ENCODE assay signal across 9 cellular contexts in genomic region chr7:82740246-82740848, GRCh38.
A peak's percentile ranks its signal among the peaks of the same experiment; 100 is the strongest.
DNase-seq lines count a peak whose midpoint lies in the region; ATAC-seq and TF ChIP-seq lines count a peak whose summit lies in the region.
"Had no signal": no experiment of that assay in that cellular context is flagged by ENCODE, and none has a peak within 500 bp of the region (broad histone marks: within the 10 kb centered on the region; RNA-seq: fewer than 3 reads in every experiment).

No MANE protein-coding gene starts in this region.

- peak; percentile 77 for TF ChIP-seq CTCF in AG09319 (IDR thresholded peaks at IDR 0.05; ENCODE audit: low read depth, low read length)
- TF ChIP-seq CTCF in GM13976 (IDR thresholded peaks at IDR 0.05; ENCODE audit: borderline replicate concordance, control extremely low read depth, extremely low read depth, insufficient read depth, missing control alignments): peak; percentile 32
- peak; percentile 63 for TF ChIP-seq CTCF in WERI-Rb-1 (IDR thresholded peaks at IDR 0.05; ENCODE audit: low read depth, low read length)

- no peaks in the 10 kb centered on the region for H3K36me3 ChIP-seq in WERI-Rb-1
- H3K36me3 ChIP-seq: upper lobe of left lung had no signal

- ATAC-seq in HG02623 (IDR thresholded peaks at IDR 0.05; ENCODE audit: unreplicated experiment) (no peak), GM21447 (IDR thresholded peaks at IDR 0.05; ENCODE audit: unreplicated experiment) (no peak), HG02884 (IDR thresholded peaks at IDR 0.05; ENCODE audit: unreplicated experiment) (no peak)

- no peak overlapping the region for H3K27ac ChIP-seq in WERI-Rb-1
- H3K27ac ChIP-seq: upper lobe of left lung had no signal

- in situ Hi-C loops in GM13976 (cut with MboI; ENCODE audit: low sequenced_read_pairs, unreplicated experiment): loop anchor here (25.0 kb wide), 2 partner anchors 703 to 1253 kb away; no protein-coding TSS in a partner anchor

- H3K27me3 ChIP-seq in WERI-Rb-1 (ENCODE audit: insufficient read depth, low read depth, severe bottlenecking): no peaks in the 10 kb centered on the region
- H3K27me3 ChIP-seq: upper lobe of left lung had no signal

- no peak overlapping the region for H3K4me3 ChIP-seq in WERI-Rb-1 (ENCODE audit: low read depth, low read length)
- H3K4me3 ChIP-seq: upper lobe of left lung had no signal

- DNase-seq in AG09319 (ENCODE audit: extremely low read depth, low read depth) (peak; percentile 11), GM13976 (ENCODE audit: low spot score) (no peak), NCI-H2029 (lab: John Stamatoyannopoulos, UW) (peak; percentile 51), WERI-Rb-1 (peak; percentile 66), islet precursor cell (peak; percentile 74)

- no peaks in the 10 kb centered on the region for H3K9me3 ChIP-seq in WERI-Rb-1 (ENCODE audit: severe bottlenecking)
- H3K9me3 ChIP-seq: upper lobe of left lung had no signal
